Comparison of ENCODE assay signal across 8 cellular contexts in the genomic region with DNA sequence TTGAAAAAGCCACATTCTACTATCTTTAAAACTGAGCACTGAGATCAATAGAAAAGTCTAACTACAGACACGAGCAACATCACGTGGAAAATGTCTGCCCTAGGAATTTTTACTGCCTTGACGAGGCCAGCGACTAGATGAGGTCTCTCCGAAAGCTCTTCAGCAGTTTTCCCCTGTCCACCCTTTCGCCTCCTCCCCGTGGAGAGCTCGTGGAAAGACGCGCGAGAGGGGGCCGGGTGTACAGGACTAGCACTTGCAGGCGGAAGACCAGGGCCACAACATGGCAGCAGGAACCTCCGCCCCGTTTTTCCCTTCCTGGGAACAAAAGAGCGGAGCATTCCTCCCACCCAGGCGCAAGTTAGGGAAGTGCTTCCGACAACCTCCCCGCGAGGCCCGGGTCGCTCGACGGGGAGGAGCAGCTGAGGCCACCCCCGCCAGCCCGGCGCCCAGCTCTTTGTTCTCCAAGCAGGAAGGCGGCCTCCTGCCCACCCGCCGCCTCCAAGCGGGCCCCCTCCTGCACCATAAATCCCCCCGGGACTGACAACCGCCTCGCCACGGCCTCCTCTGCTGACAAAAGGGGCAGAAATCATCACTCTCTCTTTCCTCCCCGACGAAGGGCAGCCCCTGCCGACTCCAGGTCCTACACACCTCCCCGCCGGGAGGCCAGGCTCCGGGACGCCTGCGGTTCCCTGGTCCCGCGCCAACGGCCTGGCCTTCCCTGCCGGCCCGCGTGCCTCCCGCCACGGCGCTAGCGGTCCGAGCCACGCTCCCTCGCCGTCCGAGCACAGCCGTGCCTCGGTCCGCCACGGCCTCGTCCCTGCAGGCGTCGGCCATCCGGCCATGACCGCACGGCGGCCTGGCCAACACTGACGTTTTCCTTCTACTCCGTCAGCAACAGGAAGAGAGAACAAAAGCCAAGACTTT. TPM values are rescaled to one million over a fixed set of nuclear protein-coding genes. Genes with fewer than 3 reads are reported as not detected.
DNase-seq lines count a peak whose midpoint lies in the region; ATAC-seq and TF ChIP-seq lines count a peak whose summit lies in the region.

No MANE protein-coding gene starts in this region.

- 0 to 1% methylated on average over 46 to 64 of the region's 71 CpGs for WGBS in lower leg skin, 2 donors

- peaks cover 32% of the 10 kb centered on the region for H3K4me1 Mint-ChIP-seq in CD14-positive monocyte

- H3K27me3 ChIP-seq in dorsolateral prefrontal cortex, result no peaks in the 10 kb centered on the region

- TF ChIP-seq CTCF in CD14-positive monocyte (IDR thresholded peaks at IDR 0.05) (no peak), dorsolateral prefrontal cortex (IDR thresholded peaks at IDR 0.05 in 54 of 56, conservative IDR thresholded peaks at IDR 0.05 in 2 of 56; ENCODE audit: low read depth in 1 of 56, partially characterized antibody in 56 of 56) (peak in 1 of 56 donors; percentile 5), lower leg skin (IDR thresholded peaks at IDR 0.05) (no peak)

- H3K27me3 Mint-ChIP-seq in CD14-positive monocyte (ENCODE audit: low read depth in 3 of 3), result no peaks in the 10 kb centered on the region

- peak overlapping the region; percentile 92 to 100 (median 99) for H3K27ac ChIP-seq in dorsolateral prefrontal cortex

- intact Hi-C loops in CD14-positive monocyte (cut with micrococcal nuclease) (loop anchor here (2.0 to 10.0 kb wide), 4 partner anchors 49 to 1037 kb away; a partner anchor contains a TSS), dorsolateral prefrontal cortex (cut with DNase I) (loop anchor here (2.0 to 10.0 kb wide), 3 partner anchors 56 to 217 kb away; a partner anchor contains a TSS), lower leg skin (cut with DNase I; ENCODE audit: low total_unique reads) (loop anchor here (1.0 kb wide), 1 partner anchor 49 kb away; no protein-coding TSS in a partner anchor)

- TF ChIP-seq POLR2A in lower leg skin (IDR thresholded peaks at IDR 0.05), result no peak

- H3K36me3 Mint-ChIP-seq in CD14-positive monocyte, result peaks cover 42 to 44% of the 10 kb centered on the region in 2 donors

- H3K27ac Mint-ChIP-seq in CD14-positive monocyte, result peak overlapping the region; percentile 95 to 99 (median 97)

- H3K4me3 ChIP-seq in dorsolateral prefrontal cortex (peak overlapping the region; percentile 65 to 100 (median 94)), lower leg skin (ENCODE audit: low read depth, poor library complexity, severe bottlenecking) (peak overlapping the region; percentile 97)

- H3K9me3 Mint-ChIP-seq in CD14-positive monocyte, result no peaks in the 10 kb centered on the region

- peak overlapping the region; percentile 96 to 97 for H3K4me3 Mint-ChIP-seq in CD14-positive monocyte

- DNase-seq in CD14-positive monocyte (ENCODE audit: low spot score) (peak; percentile 57), LoVo (ENCODE audit: low spot score) (peak; percentile 24), dorsolateral prefrontal cortex (peak; percentile 27 to 75 (median 50)), lower leg skin (ENCODE audit: low spot score in 2 of 2) (peak; percentile 59 to 94), GOT3 (lab: John Stamatoyannopoulos, UW) (no peak)
- DNase-seq in activated CD4-positive, alpha-beta T cell treated with anti-CD3 and anti-CD28 coated beads, Interleukin-2, amount 50 U/mL, for 1 hour, result peak; percentile 33
- peak; percentile 43 to 49 for DNase-seq in stimulated activated CD4-positive, alpha-beta T cell treated with anti-CD3 and anti-CD28 coated beads, Interleukin-4, amount 100 ng/mL, for 4 hours

- peak; percentile 5 for ATAC-seq in GM21390 (IDR thresholded peaks at IDR 0.05; ENCODE audit: unreplicated experiment)

RNA-seq across cellular contexts. Expression of a gene that starts 0.8 kb away (rescaled TPM):
- 100 to 1,000 TPM; 334 to 439 TPM for polyA plus RNA-seq in CD14-positive monocyte
- 100 to 1,000 TPM; 452 to 826 (median 596) TPM for total RNA-seq in dorsolateral prefrontal cortex
- 100 to 1,000 TPM; 380 to 450 (median 415) TPM for total RNA-seq in lower leg skin

RNA-seq across cellular contexts. Expression of a gene that starts 50.0 kb away (rescaled TPM):
- 10 to 100 TPM in 1 of 2 donors, 1 to 10 TPM in 1; 8.1 to 10.3 TPM for polyA plus RNA-seq in CD14-positive monocyte
- total RNA-seq in dorsolateral prefrontal cortex (100 to 1,000 TPM in 1 of 120 experiments, 10 to 100 TPM in 119; 45.9 to 102 (median 63.1) TPM), lower leg skin (10 to 100 TPM; 29.0 to 38.0 (median 36.0) TPM)

RNA-seq across cellular contexts. Expression of a gene that starts 56.8 kb away (rescaled TPM):
- 10 to 100 TPM; 18.3 to 37.5 TPM for polyA plus RNA-seq in CD14-positive monocyte
- total RNA-seq in dorsolateral prefrontal cortex (10 to 100 TPM; 20.3 to 43.5 (median 27.9) TPM), lower leg skin (10 to 100 TPM; 27.8 to 31.8 (median 29.3) TPM)
